ENCODE assay signal across 8 cellular contexts in genomic region chr3:195988764-195989163, GRCh38.
A peak's percentile ranks its signal among the peaks of the same experiment; 100 is the strongest.
DNase-seq lines count a peak whose midpoint lies in the region; ATAC-seq, FAIRE-seq and TF ChIP-seq lines count a peak whose summit lies in the region.
"Not testable (repeated sequence)": the region's sequence is repeated elsewhere in the genome, so short reads cannot be mapped to it uniquely, and the experiment has no call there.

No MANE protein-coding gene starts in this region.

- H3K27ac Mint-ChIP-seq in activated CD8-positive, alpha-beta T cell treated with anti-CD3 and anti-CD28 coated beads for 36 hours; osteocyte (ENCODE audit: unreplicated experiment): not testable (repeated sequence)

- TF ChIP-seq CTCF in A549 (IDR thresholded peaks at IDR 0.05); OCI-LY7 (conservative IDR thresholded peaks at IDR 0.05; ENCODE audit: low read length); activated CD8-positive, alpha-beta T cell treated with anti-CD3 and anti-CD28 coated beads for 36 hours (IDR thresholded peaks at IDR 0.05); astrocyte of the spinal cord (IDR thresholded peaks at IDR 0.05; ENCODE audit: low read depth, low read length); esophagus muscularis mucosa (IDR thresholded peaks at IDR 0.05); lower lobe of right lung (IDR thresholded peaks at IDR 0.05); osteocyte (IDR thresholded peaks at IDR 0.05): not testable (repeated sequence)

- H3K9me3 ChIP-seq in A549; GM23248 (ENCODE audit: low read depth); OCI-LY7 (ENCODE audit: low read length); esophagus muscularis mucosa; lower lobe of right lung: not testable (repeated sequence)

- not testable (repeated sequence) for DNase-seq in A549 (ENCODE audit: low read depth in 1 of 2, low spot score in 1 of 2); GM23248; OCI-LY7 (ENCODE audit: low spot score); activated CD8-positive, alpha-beta T cell treated with anti-CD3 and anti-CD28 coated beads for 36 hours; astrocyte of the spinal cord (ENCODE audit: low read depth, low spot score); esophagus muscularis mucosa (ENCODE audit: extremely low spot score); lower lobe of right lung
- peak; percentile 68 for DNase-seq in osteocyte (ENCODE audit: extremely low spot score, unreplicated experiment)

- BruUV-seq in OCI-LY7 (replicated peaks; lab: Mats Ljungman, UMichigan): not testable (repeated sequence)

- TF ChIP-seq POLR2A in A549 (IDR thresholded peaks at IDR 0.05; ENCODE audit: low read length); esophagus muscularis mucosa (IDR thresholded peaks at IDR 0.05; ENCODE audit: low read depth): not testable (repeated sequence)

- not testable (repeated sequence) for ATAC-seq in A549; activated CD8-positive, alpha-beta T cell treated with anti-CD3 and anti-CD28 coated beads for 36 hours; lower lobe of right lung

- H3K9me2 ChIP-seq in GM23248 (ENCODE audit: insufficient read depth); OCI-LY7 (ENCODE audit: insufficient read depth, low read length): not testable (repeated sequence)

- H3K4me1 ChIP-seq in A549; GM23248 (ENCODE audit: insufficient read depth); OCI-LY7 (ENCODE audit: insufficient read depth, low read length, poor library complexity, severe bottlenecking); lower lobe of right lung: not testable (repeated sequence)
- peaks cover 0 to 11% (median 8%) of the 10 kb centered on the region in 4 donors for H3K4me1 ChIP-seq in esophagus muscularis mucosa

- not testable (repeated sequence) for FAIRE-seq in A549 (lab: Jason Lieb, UNC)

- H3K27me3 Mint-ChIP-seq in activated CD8-positive, alpha-beta T cell treated with anti-CD3 and anti-CD28 coated beads for 36 hours; osteocyte (ENCODE audit: unreplicated experiment): not testable (repeated sequence)

- not testable (repeated sequence) for H3K4me1 Mint-ChIP-seq in activated CD8-positive, alpha-beta T cell treated with anti-CD3 and anti-CD28 coated beads for 36 hours (ENCODE audit: low read depth)
- H3K4me1 Mint-ChIP-seq in osteocyte (ENCODE audit: unreplicated experiment): peaks cover 10% of the 10 kb centered on the region

- not testable (repeated sequence) for H3K27me3 ChIP-seq in GM23248 (replicated peaks; ENCODE audit: insufficient read depth); esophagus muscularis mucosa; lower lobe of right lung (ENCODE audit: low read depth)

- H3K36me3 Mint-ChIP-seq in activated CD8-positive, alpha-beta T cell treated with anti-CD3 and anti-CD28 coated beads for 36 hours (ENCODE audit: low read depth); osteocyte (ENCODE audit: unreplicated experiment): not testable (repeated sequence)

- H2AFZ ChIP-seq in GM23248; OCI-LY7 (ENCODE audit: low read length): not testable (repeated sequence)

- H3K36me3 ChIP-seq in GM23248 (ENCODE audit: low read depth); OCI-LY7 (ENCODE audit: insufficient read depth, low read length); lower lobe of right lung: not testable (repeated sequence)
- peaks cover 0 to 15% (median 9%) of the 10 kb centered on the region in 4 donors for H3K36me3 ChIP-seq in esophagus muscularis mucosa

- H3F3A ChIP-seq in GM23248 (ENCODE audit: insufficient read depth): not testable (repeated sequence)

- intact Hi-C loops in OCI-LY7 (cut with micrococcal nuclease; ENCODE audit: unreplicated experiment); activated CD8-positive, alpha-beta T cell treated with anti-CD3 and anti-CD28 coated beads for 36 hours (cut with micrococcal nuclease); esophagus muscularis mucosa (cut with DNase I); lower lobe of right lung (cut with DNase I): not testable (repeated sequence)

- not testable (repeated sequence) for H4K20me1 ChIP-seq in GM23248 (ENCODE audit: insufficient read depth); OCI-LY7 (ENCODE audit: insufficient read depth, low read length)

- not testable (repeated sequence) for H3K9me3 Mint-ChIP-seq in activated CD8-positive, alpha-beta T cell treated with anti-CD3 and anti-CD28 coated beads for 36 hours; osteocyte (ENCODE audit: unreplicated experiment)

- peaks cover 23% of the 10 kb centered on the region for H3K79me2 ChIP-seq in GM23248 (ENCODE audit: insufficient read depth)
- H3K79me2 ChIP-seq in OCI-LY7 (ENCODE audit: insufficient read depth, low read depth, low read length): not testable (repeated sequence)

- peak overlapping the region; percentile 67 for H3K4me2 ChIP-seq in A549
- H3K4me2 ChIP-seq in GM23248 (ENCODE audit: unreplicated experiment): not testable (repeated sequence)
- H3K4me2 ChIP-seq in OCI-LY7 (ENCODE audit: low read length): peak overlapping the region; percentile 34; the same call in 1 of the 2 replicates

- 0 out of 3 replicates have a peak overlapping the region, but pooled peaks have one; percentile 26 for H3K4me3 ChIP-seq in A549
- H3K4me3 ChIP-seq in GM23248: peak overlapping the region; percentile 66
- peak overlapping the region; percentile 34 for H3K4me3 ChIP-seq in OCI-LY7 (ENCODE audit: low read depth, low read length, poor library complexity, severe bottlenecking)
- H3K4me3 ChIP-seq in astrocyte of the spinal cord (ENCODE audit: low read depth, low read length): peak overlapping the region; percentile 12
- H3K4me3 ChIP-seq in esophagus muscularis mucosa: peak overlapping the region in 3 of 4 donors; percentile 22 to 32 (median 22)
- peak overlapping the region; percentile 8 for H3K4me3 ChIP-seq in lower lobe of right lung

- not testable (repeated sequence) for H3K9ac ChIP-seq in GM23248

- TF ChIP-seq RAD21 in A549 (conservative IDR thresholded peaks at IDR 0.05 in 1 of 2, IDR thresholded peaks at IDR 0.05 in 1 of 2): not testable (repeated sequence)

- in situ Hi-C loops in GM23248 (cut with MboI); astrocyte of the spinal cord (cut with HindIII; ENCODE audit: low sequenced_read_pairs): not testable (repeated sequence)

- TF ChIP-seq EP300 in A549 (IDR thresholded peaks at IDR 0.05); esophagus muscularis mucosa (IDR thresholded peaks at IDR 0.05): not testable (repeated sequence)

- POLR2A ChIA-PET in A549 (lab: Yijun Ruan, JAX); OCI-LY7 (lab: Charles Lee); activated CD8-positive, alpha-beta T cell treated with anti-CD3 and anti-CD28 coated beads for 36 hours (lab: Charles Lee): not testable (repeated sequence)

- CTCF ChIA-PET in A549 (lab: Yijun Ruan, JAX); OCI-LY7 (lab: Charles Lee; ENCODE audit: unreplicated experiment); activated CD8-positive, alpha-beta T cell treated with anti-CD3 and anti-CD28 coated beads for 36 hours (lab: Charles Lee): not testable (repeated sequence)

- H3K27ac ChIP-seq in A549; GM23248; OCI-LY7 (ENCODE audit: low read depth, low read length, poor library complexity, severe bottlenecking); esophagus muscularis mucosa (replicated peaks in 1 of 4); lower lobe of right lung: not testable (repeated sequence)

- 79% methylated on average over 7 of the region's 7 CpGs for WGBS in A549 (ENCODE audit: missing lambda C conversion rate)
- WGBS in GM23248 (ENCODE audit: low coverage in 1 of 2, low lambda C conversion rate in 2 of 2, missing lambda C conversion rate in 2 of 2), 2 experiments: 12 to 14% methylated on average over 7 of the region's 7 CpGs
- 70% methylated on average over 7 of the region's 7 CpGs for WGBS in esophagus muscularis mucosa

- H3K4me3 Mint-ChIP-seq in activated CD8-positive, alpha-beta T cell treated with anti-CD3 and anti-CD28 coated beads for 36 hours: peak overlapping the region; percentile 58
- H3K4me3 Mint-ChIP-seq in osteocyte (ENCODE audit: unreplicated experiment): peak overlapping the region; percentile 55

TF ChIP-seq in A549, 52 proteins besides CTCF, POLR2A, EP300 and RAD21:
- 0 out of 4 replicates have a peak, but pooled peaks of 1 of the 2 experiments have one; percentile 32 for TF ChIP-seq CEBPB (IDR thresholded peaks at IDR 0.05)
TF ChIP-seq in A549: peak in this region for 1; not testable (repeated sequence) for 51.

Comparison
In these comparisons a context has a peak if more than half of its experiments do, and no peak if none do; other contexts are left out.
1. H3K4me3 ChIP-seq: peak in every context shown above with its lines; median percentile 66 in GM23248; 34 in OCI-LY7; 26 in A549; 22 in esophagus muscularis mucosa; 12 in astrocyte of the spinal cord; 8 in lower lobe of right lung.